10 cellular contexts compared by ENCODE assay signal in the genomic region with DNA sequence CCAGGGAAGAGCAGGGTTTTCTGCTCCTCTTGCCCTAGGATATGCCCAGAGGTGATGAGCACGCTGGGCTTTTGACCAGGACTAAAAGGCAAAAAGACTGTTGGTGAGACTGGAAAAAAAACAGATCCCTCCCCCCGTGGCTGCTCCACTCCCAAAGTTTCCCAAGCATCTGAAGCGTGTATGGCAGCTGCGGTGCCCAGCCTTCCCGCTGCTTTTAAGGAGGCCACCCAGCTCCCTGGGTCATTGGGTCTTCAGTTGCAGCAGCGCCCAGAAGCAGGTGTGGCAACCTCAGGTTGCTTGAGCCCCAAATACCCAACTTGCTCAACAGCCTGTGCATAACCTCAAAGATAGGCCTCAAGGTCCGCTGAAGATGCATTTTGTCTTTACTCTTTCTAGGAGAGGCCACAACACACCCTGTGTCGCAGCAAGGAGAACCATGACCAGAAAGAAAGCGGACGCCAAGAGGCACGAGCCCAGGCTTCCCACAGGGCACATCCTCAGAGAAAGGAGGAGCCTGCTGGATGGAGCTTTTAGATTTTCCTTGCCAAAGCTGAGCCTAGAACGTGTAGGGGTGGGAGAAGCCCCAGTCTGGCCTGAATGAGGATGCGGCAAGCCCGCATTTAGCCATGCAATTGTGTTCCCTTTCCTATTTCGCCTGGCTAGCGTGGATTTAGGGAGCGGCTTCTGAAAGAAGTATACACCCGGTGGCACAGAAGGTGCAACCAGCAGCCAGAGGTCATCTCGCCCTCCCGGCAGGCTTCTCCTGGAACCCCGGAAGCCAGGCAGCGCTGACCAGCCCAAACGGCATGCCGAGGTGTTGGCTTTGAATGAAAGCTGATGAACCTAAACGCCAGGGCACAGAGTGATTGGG. TPM values are rescaled to one million over a fixed set of nuclear protein-coding genes. Genes with fewer than 3 reads are reported as not detected.
DNase-seq lines count a peak whose midpoint lies in the region; ATAC-seq and TF ChIP-seq lines count a peak whose summit lies in the region.
"Had no signal": no experiment of that assay in that cellular context is flagged by ENCODE, and none has a peak within 500 bp of the region (broad histone marks: within the 10 kb centered on the region; RNA-seq: fewer than 3 reads in every experiment).

No MANE protein-coding gene starts in this region.

- no peak overlapping the region for H3K27ac ChIP-seq in right atrium auricular region

- ATAC-seq in GM21825 (IDR thresholded peaks at IDR 0.05; ENCODE audit: unreplicated experiment), result no peak

- H3K4me3 ChIP-seq in retinal pigment epithelial cell (ENCODE audit: low read length) (peak overlapping the region; percentile 69), right atrium auricular region (no peak overlapping the region)

- H3K36me3 ChIP-seq in right atrium auricular region, result no peaks in the 10 kb centered on the region

- DNase-seq in DMS79 treated with DMSO at 0.1 percent for 48 hours (lab: John Stamatoyannopoulos, UW) (peak; percentile 8), DMS79 (lab: John Stamatoyannopoulos, UW) (no peak), SK-N-DZ (ENCODE audit: low spot score) (peak; percentile 62), globus pallidus (ENCODE audit: low spot score) (peak; percentile 23), retinal pigment epithelial cell (ENCODE audit: low read depth) (no peak), GM19238 (ENCODE audit: insufficient read length, low spot score) (no peak), right atrium auricular region (ENCODE audit: low spot score) (no peak)
- DNase-seq: 8988T; activated CD4-positive, alpha-beta T cell treated with anti-CD3 and anti-CD28 coated beads for 1 hour had no signal

- H3K27me3 ChIP-seq in right atrium auricular region, result no peaks in the 10 kb centered on the region

- TF ChIP-seq CTCF in retinal pigment epithelial cell (conservative IDR thresholded peaks at IDR 0.05; ENCODE audit: low read depth, low read length) (no peak), right atrium auricular region (IDR thresholded peaks at IDR 0.05) (no peak)

- H3K4me1 ChIP-seq in right atrium auricular region, result peaks cover 0 to 21% of the 10 kb centered on the region in 2 donors

- H3K9me3 ChIP-seq in right atrium auricular region, result no peaks in the 10 kb centered on the region

RNA-seq across cellular contexts. Expression of a gene that starts 1.9 kb away (rescaled TPM):
- polyA plus RNA-seq in SK-N-DZ (2014; cell fraction: cytosol; rRNA removed), result 16.5 and 20.8 TPM in 2 replicates
- polyA plus RNA-seq in SK-N-DZ (2014; cell fraction: nucleus; rRNA removed), result 17.2 and 19.9 TPM in 2 replicates
- total RNA-seq in right atrium auricular region, result 1 to 10 TPM; 4.0 to 5.0 TPM

Comparison
In these comparisons a context has a peak if more than half of its experiments do, and no peak if none do; other contexts are left out.
1. DNase-seq: peak in DMS79 treated with DMSO at 0.1 percent for 48 hours (single experiment), SK-N-DZ (single experiment) and globus pallidus (single experiment); none in DMS79 (single experiment), retinal pigment epithelial cell (single experiment), GM19238 (single experiment) and right atrium auricular region (single experiment).